Comparison of ENCODE assay signal across 19 cellular contexts in genomic region chr1:81209471-81209870, GRCh38.
"Had no signal": no experiment of that assay in that cellular context is flagged by ENCODE, and none has a peak within 500 bp of the region (broad histone marks: within the 10 kb centered on the region; RNA-seq: fewer than 3 reads in every experiment).

No MANE protein-coding gene starts in this region.

- H3K27me3 ChIP-seq: gastrocnemius medialis, right atrium auricular region, sigmoid colon, stomach had no signal

- DNase-seq: effector memory CD4-positive, alpha-beta T cell; gastrocnemius medialis; glutamatergic neuron; islet precursor cell; sigmoid colon; stimulated activated CD4-positive, alpha-beta T cell treated with anti-CD3 and anti-CD28 coated beads, Interleukin-2, amount 100 ng/mL, for 24 hours; stimulated activated CD4-positive, alpha-beta T cell treated with anti-CD3 and anti-CD28 coated beads, Interleukin-4, amount 100 ng/mL, for 4 hours; stimulated activated naive CD4-positive, alpha-beta T cell; stomach; substantia nigra; trophoblast cell had no signal

- H3K4me3 ChIP-seq: gastrocnemius medialis, right atrium auricular region, sigmoid colon, skin epidermis, stomach, thoracic aorta had no signal

- ATAC-seq: esophagus mucosa; gastrocnemius medialis; left lobe of liver; natural killer cell treated with Interleukin-12 subunit alpha and Interleukin-12 subunit beta and Interleukin-15 and Interleukin-18, amount 100 ng/mL, for 72 hours had no signal

- H3K4me3 Mint-ChIP-seq: memory B cell; mesothelial cell of epicardium; natural killer cell treated with Interleukin-12 subunit alpha and Interleukin-12 subunit beta and Interleukin-15 and Interleukin-18, amount 100 ng/mL, for 72 hours had no signal

- H3K36me3 Mint-ChIP-seq: memory B cell; mesothelial cell of epicardium; natural killer cell treated with Interleukin-12 subunit alpha and Interleukin-12 subunit beta and Interleukin-15 and Interleukin-18, amount 100 ng/mL, for 72 hours had no signal

- H3K9me3 ChIP-seq: gastrocnemius medialis, right atrium auricular region, sigmoid colon, stomach, thoracic aorta had no signal

- H3K27me3 Mint-ChIP-seq: memory B cell; natural killer cell treated with Interleukin-12 subunit alpha and Interleukin-12 subunit beta and Interleukin-15 and Interleukin-18, amount 100 ng/mL, for 72 hours had no signal

- H3K9me3 Mint-ChIP-seq: memory B cell had no signal

- H3K27ac ChIP-seq: gastrocnemius medialis, right atrium auricular region, sigmoid colon, skin epidermis, stomach, thoracic aorta had no signal

- H3K27ac Mint-ChIP-seq: memory B cell; mesothelial cell of epicardium; natural killer cell treated with Interleukin-12 subunit alpha and Interleukin-12 subunit beta and Interleukin-15 and Interleukin-18, amount 100 ng/mL, for 72 hours had no signal

- H3K36me3 ChIP-seq: gastrocnemius medialis, right atrium auricular region, sigmoid colon, stomach, thoracic aorta had no signal

- H3K4me1 Mint-ChIP-seq: memory B cell had no signal

- H3K4me1 ChIP-seq: gastrocnemius medialis, right atrium auricular region, sigmoid colon, stomach had no signal
